8 cellular contexts compared by ENCODE assay signal in the genomic region with DNA sequence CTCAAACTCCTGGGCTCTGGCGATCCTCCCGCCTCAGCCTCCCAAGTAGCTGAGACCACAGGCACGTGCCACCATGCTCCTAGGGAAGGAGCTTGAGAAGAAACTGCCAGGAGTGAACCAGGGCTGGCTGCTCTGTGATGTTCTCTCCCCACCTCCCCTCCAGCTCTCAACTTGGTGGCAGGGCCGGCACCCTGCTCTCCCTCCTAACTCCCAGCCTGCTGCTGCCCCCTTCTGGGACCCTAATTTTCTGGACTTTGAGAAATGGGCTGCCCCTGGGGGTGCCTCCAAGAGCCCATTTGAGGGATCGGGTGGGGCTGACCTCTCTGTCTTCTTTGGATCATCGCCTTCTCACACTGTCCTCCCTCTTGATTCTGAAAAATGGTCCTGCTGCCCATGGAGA. TPM values are rescaled to one million over a fixed set of nuclear protein-coding genes. Genes with fewer than 3 reads are reported as not detected.
A peak's percentile ranks its signal among the peaks of the same experiment; 100 is the strongest.
DNase-seq lines count a peak whose midpoint lies in the region; ATAC-seq and TF ChIP-seq lines count a peak whose summit lies in the region.

No MANE protein-coding gene starts in this region.

- H3K36me3 ChIP-seq in DOHH2 (ENCODE audit: control insufficient read depth, low read length): no peaks in the 10 kb centered on the region
- no peaks in the 10 kb centered on the region for H3K36me3 ChIP-seq in mesendoderm (ENCODE audit: control insufficient read depth, insufficient read depth, low read length)
- no peaks in the 10 kb centered on the region for H3K36me3 ChIP-seq in MM.1S (replicated peaks; ENCODE audit: insufficient read depth, low read length)
- H3K36me3 ChIP-seq in spleen: peaks cover 0 to 32% (median 11%) of the 10 kb centered on the region in 6 donors

- no peaks in the 10 kb centered on the region for H3K9me2 ChIP-seq in DOHH2 (replicated peaks; ENCODE audit: control insufficient read depth, low read length)
- no peaks in the 10 kb centered on the region for H3K9me2 ChIP-seq in MM.1S (replicated peaks; ENCODE audit: insufficient read depth, low read length)

- peak; percentile 59 for TF ChIP-seq CTCF in DOHH2 (IDR thresholded peaks at IDR 0.05; ENCODE audit: low read depth, low read length, poor library complexity, severe bottlenecking)
- no peak for TF ChIP-seq CTCF in MM.1S (IDR thresholded peaks at IDR 0.05; ENCODE audit: low read length)
- TF ChIP-seq CTCF in spleen (IDR thresholded peaks at IDR 0.05 in 8 of 11, conservative IDR thresholded peaks at IDR 0.05 in 3 of 11): peak in 4 of 11 experiments; percentile 23 to 34 (median 27)

- WGBS in mesendoderm (ENCODE audit: extremely low coverage, insufficient coverage, low lambda C conversion rate): no CpG with 5 or more reads among the region's 6 CpGs
- 74 to 82% (median 76%) methylated on average over 6 of the region's 6 CpGs for WGBS in spleen, 5 donors

- no peak overlapping the region for H2AK5ac ChIP-seq in mesendoderm (ENCODE audit: low read length)

- H3K4me2 ChIP-seq in DOHH2 (ENCODE audit: low read length): no peak overlapping the region
- no peak overlapping the region for H3K4me2 ChIP-seq in mesendoderm (ENCODE audit: low read length)
- no peak overlapping the region for H3K4me2 ChIP-seq in MM.1S (ENCODE audit: low read depth, low read length)

- H3K9ac ChIP-seq in mesendoderm (ENCODE audit: low read length) (no peak overlapping the region), MM.1S (ENCODE audit: low read length) (no peak overlapping the region)

- H4K5ac ChIP-seq in mesendoderm (ENCODE audit: low read length): no peak overlapping the region

- H3F3A ChIP-seq in DOHH2 (ENCODE audit: control insufficient read depth, insufficient read depth) (no peaks in the 10 kb centered on the region), MM.1S (ENCODE audit: insufficient read depth, low read length) (no peaks in the 10 kb centered on the region)

- no peak overlapping the region for H2BK120ac ChIP-seq in mesendoderm (ENCODE audit: low read depth, low read length)

- H3K18ac ChIP-seq in mesendoderm (ENCODE audit: low read length): no peak overlapping the region

- no peak for TF ChIP-seq POLR2A in spleen (IDR thresholded peaks at IDR 0.05)

- H2AFZ ChIP-seq in MM.1S (ENCODE audit: low read length): no peak overlapping the region

- no peak overlapping the region for H4K8ac ChIP-seq in mesendoderm (ENCODE audit: low read depth, low read length)

- intact Hi-C loops in spleen (cut with DNase I; ENCODE audit: low total_unique reads): no loop called here

- H3K56ac ChIP-seq in mesendoderm (ENCODE audit: low read length): no peak overlapping the region

- no peak overlapping the region for H3K4me3 ChIP-seq in DOHH2 (ENCODE audit: low read length)
- no peak overlapping the region for H3K4me3 ChIP-seq in mesendoderm (ENCODE audit: low read length)
- no peak overlapping the region for H3K4me3 ChIP-seq in MM.1S (ENCODE audit: low read length)
- H3K4me3 ChIP-seq in spleen: no peak overlapping the region

- H3K4me1 ChIP-seq in DOHH2 (ENCODE audit: control insufficient read depth, low read length): peaks cover 6% of the 10 kb centered on the region; the same call in 1 of the 2 replicates
- peaks cover 3% of the 10 kb centered on the region for H3K4me1 ChIP-seq in mesendoderm (ENCODE audit: control insufficient read depth, low read depth, low read length)
- no peaks in the 10 kb centered on the region for H3K4me1 ChIP-seq in MM.1S (ENCODE audit: low read length)
- H3K4me1 ChIP-seq in spleen: peaks cover 10 to 81% (median 39%) of the 10 kb centered on the region in 6 donors

- H3K27me3 ChIP-seq in DOHH2 (ENCODE audit: control insufficient read depth, low read length) (peaks cover 27% of the 10 kb centered on the region), mesendoderm (ENCODE audit: insufficient read depth, low read length, poor library complexity) (peaks cover 2% of the 10 kb centered on the region), MM.1S (replicated peaks; ENCODE audit: insufficient read depth, low read length) (no peaks in the 10 kb centered on the region; the same call in 1 of the 2 replicates), spleen (replicated peaks in 1 of 7) (no peaks in the 10 kb centered on the region)

- H3K79me2 ChIP-seq in DOHH2 (ENCODE audit: control insufficient read depth, low read length) (no peaks in the 10 kb centered on the region), mesendoderm (ENCODE audit: control insufficient read depth, insufficient read depth, low read length) (no peaks in the 10 kb centered on the region), MM.1S (ENCODE audit: low read length) (no peaks in the 10 kb centered on the region)

- H3K4ac ChIP-seq in mesendoderm (ENCODE audit: low read depth, low read length): no peak overlapping the region

- peak; percentile 21 to 66 for DNase-seq in NCI-H524 (lab: John Stamatoyannopoulos, UW)
- DNase-seq in activated gamma-delta T cell treated with anti-CD3 and anti-CD28 coated beads, Interleukin-2, amount 50 U/mL, for 16 hours (ENCODE audit: low read depth): peak; percentile 41
- peak; percentile 51 for DNase-seq in mesendoderm
- DNase-seq in MM.1S: no peak
- no peak for DNase-seq in NCI-H1048 (lab: John Stamatoyannopoulos, UW)
- no peak for DNase-seq in spleen

- no peak overlapping the region for H3K27ac ChIP-seq in DOHH2 (ENCODE audit: low read depth, low read length)
- H3K27ac ChIP-seq in mesendoderm (ENCODE audit: low read depth, low read length): no peak overlapping the region
- no peak overlapping the region for H3K27ac ChIP-seq in MM.1S (ENCODE audit: low read length)
- H3K27ac ChIP-seq in spleen: peak overlapping the region in 1 of 8 donors; percentile 21

- ATAC-seq in GM21619 (IDR thresholded peaks at IDR 0.05; ENCODE audit: unreplicated experiment): no peak

- no peak overlapping the region for H2BK15ac ChIP-seq in mesendoderm (replicated peaks; ENCODE audit: low read depth)

- no peaks in the 10 kb centered on the region for H3K9me3 ChIP-seq in DOHH2 (ENCODE audit: control insufficient read depth, insufficient read depth, low read length)
- no peaks in the 10 kb centered on the region for H3K9me3 ChIP-seq in MM.1S (replicated peaks; ENCODE audit: insufficient read depth, low read length)
- H3K9me3 ChIP-seq in spleen: no peaks in the 10 kb centered on the region

- H4K20me1 ChIP-seq in DOHH2 (ENCODE audit: control insufficient read depth, insufficient read depth, low read depth, low read length) (no peaks in the 10 kb centered on the region), MM.1S (ENCODE audit: insufficient read depth, low read length) (no peaks in the 10 kb centered on the region)

- no peak overlapping the region for H2BK5ac ChIP-seq in mesendoderm (ENCODE audit: low read length)

- H3K23ac ChIP-seq in mesendoderm (ENCODE audit: low read length): no peak overlapping the region

- H3K79me1 ChIP-seq in mesendoderm (ENCODE audit: low read length): no peaks in the 10 kb centered on the region

RNA-seq across cellular contexts. Expression of a gene that starts 14.9 kb away (rescaled TPM):
- 42.3 TPM for polyA plus RNA-seq in mesendoderm (2013, experiment 1 of 2)
- 41.8 TPM for polyA plus RNA-seq in mesendoderm (2013, experiment 2 of 2)
- total RNA-seq in spleen: 100 to 1,000 TPM; 229 to 326 (median 266) TPM
- 10 to 100 TPM; 18.3 to 49.8 (median 24.1) TPM for polyA plus RNA-seq in spleen

RNA-seq across cellular contexts. Expression of a gene that starts 19.9 kb away (rescaled TPM):
- polyA plus RNA-seq in mesendoderm (2013, experiment 1 of 2): 18.0 TPM
- polyA plus RNA-seq in mesendoderm (2013, experiment 2 of 2): 19.6 TPM
- total RNA-seq in spleen: 100 to 1,000 TPM; 129 to 224 (median 150) TPM
- 100 to 1,000 TPM in 1 of 3 donors, 10 to 100 TPM in 2; 25.3 to 129 (median 34.7) TPM for polyA plus RNA-seq in spleen

RNA-seq across cellular contexts. Expression of a gene that starts 55.5 kb away (rescaled TPM):
- polyA plus RNA-seq in mesendoderm (2013, experiment 1 of 2): 16.1 TPM
- polyA plus RNA-seq in mesendoderm (2013, experiment 2 of 2): 16.7 TPM
- total RNA-seq in spleen: 100 to 1,000 TPM in 5 of 7 donors, 10 to 100 TPM in 2; 87.4 to 140 (median 126) TPM
- 10 to 100 TPM; 23.0 to 74.0 (median 50.7) TPM for polyA plus RNA-seq in spleen

Comparison
In these comparisons a context has a peak if more than half of its experiments do, and no peak if none do; other contexts are left out.
1. DNase-seq: peak in NCI-H524 (2 of 2), activated gamma-delta T cell treated with anti-CD3 and anti-CD28 coated beads, Interleukin-2, amount 50 U/mL, for 16 hours (single experiment) and mesendoderm (single experiment); none in MM.1S (single experiment), NCI-H1048 (single experiment) and spleen (single experiment).